In genomic region chr14:65277580-65278270, GRCh38 we compare ENCODE assay signal across 21 cellular contexts.
DNase-seq lines count a peak whose midpoint lies in the region; TF ChIP-seq lines count a peak whose summit lies in the region.
"Had no signal": no experiment of that assay in that cellular context is flagged by ENCODE, and none has a peak within 500 bp of the region (broad histone marks: within the 10 kb centered on the region; RNA-seq: fewer than 3 reads in every experiment).

No MANE protein-coding gene starts in this region.

- intact Hi-C loops in dorsolateral prefrontal cortex (cut with DNase I): loop anchor here (2.0 to 5.0 kb wide), 2 partner anchors 35 to 39 kb away; no protein-coding TSS in a partner anchor
- intact Hi-C loops in cardiac septum (cut with DNase I): no loop called here

- H3K27me3 Mint-ChIP-seq in osteocyte (ENCODE audit: unreplicated experiment): peaks cover 2% of the 10 kb centered on the region
- H3K27me3 Mint-ChIP-seq: activated T-cell treated with anti-CD3 and anti-CD28 coated beads, Interleukin-2, amount 50 U/mL, for 24 hours had no signal

- peak; percentile 82 for DNase-seq in COLO829 (ENCODE audit: low spot score)
- DNase-seq in SK-MEL-5 (ENCODE audit: low read depth, low spot score): peak; percentile 47
- DNase-seq in dorsolateral prefrontal cortex: no peak
- DNase-seq in osteocyte (ENCODE audit: extremely low spot score, unreplicated experiment): no peak
- no peak for DNase-seq in SK-N-DZ (ENCODE audit: low spot score)
- no peak for DNase-seq in cardiac septum (ENCODE audit: low spot score)
- no peak for DNase-seq in T-helper 2 cell
- no peak for DNase-seq in iPS-NIHi11 (ENCODE audit: low spot score)
- DNase-seq: ACHN; activated naive CD4-positive, alpha-beta T cell treated with anti-CD3 and anti-CD28 coated beads, Interleukin-2, amount 10 ng/mL, durations not matched to agents 7 days and 5 days; activated T-cell treated with anti-CD3 and anti-CD28 coated beads, Interleukin-2, amount 50 U/mL, for 24 hours; colonic mucosa; GOT3; natural killer cell; NCI-H1436; NCI-H2171; NCI-H748 treated with DMSO at 0.1 percent for 48 hours; stimulated activated CD4-positive, alpha-beta T cell treated with anti-CD3 and anti-CD28 coated beads, Interleukin-4, amount 100 ng/mL, for 4 hours had no signal

- TF ChIP-seq CTCF in dorsolateral prefrontal cortex (IDR thresholded peaks at IDR 0.05 in 54 of 56, conservative IDR thresholded peaks at IDR 0.05 in 2 of 56; ENCODE audit: low read depth in 1 of 56, partially characterized antibody in 56 of 56) (peak in 1 of 56 donors; percentile 8), osteocyte (IDR thresholded peaks at IDR 0.05) (no peak)

- peak overlapping the region; percentile 84 for H3K27ac Mint-ChIP-seq in osteocyte (ENCODE audit: unreplicated experiment)
- H3K27ac Mint-ChIP-seq: activated naive CD4-positive, alpha-beta T cell treated with anti-CD3 and anti-CD28 coated beads, Interleukin-2, amount 10 ng/mL, durations not matched to agents 7 days and 5 days; activated T-cell treated with anti-CD3 and anti-CD28 coated beads, Interleukin-2, amount 50 U/mL, for 24 hours; natural killer cell; progenitor cell of endocrine pancreas had no signal

- H3K4me3 Mint-ChIP-seq in osteocyte (ENCODE audit: unreplicated experiment): peak overlapping the region; percentile 26
- H3K4me3 Mint-ChIP-seq: activated naive CD4-positive, alpha-beta T cell treated with anti-CD3 and anti-CD28 coated beads, Interleukin-2, amount 10 ng/mL, durations not matched to agents 7 days and 5 days; activated T-cell treated with anti-CD3 and anti-CD28 coated beads, Interleukin-2, amount 50 U/mL, for 24 hours; natural killer cell had no signal

- no peak overlapping the region for H3K4me3 ChIP-seq in dorsolateral prefrontal cortex
- H3K4me3 ChIP-seq: colonic mucosa, smooth muscle cell, vagina had no signal

- H3K27me3 ChIP-seq in dorsolateral prefrontal cortex: no peaks in the 10 kb centered on the region
- H3K27me3 ChIP-seq: colonic mucosa, vagina had no signal

- no peaks in the 10 kb centered on the region for H3K36me3 Mint-ChIP-seq in osteocyte (ENCODE audit: unreplicated experiment)
- H3K36me3 Mint-ChIP-seq: natural killer cell had no signal

- in situ Hi-C loops in SK-MEL-5 (cut with HindIII; ENCODE audit: low pct_unique_long_range_greater_than_20kb, low sequenced_read_pairs): no loop called here

- peaks cover 36% of the 10 kb centered on the region for H3K4me1 Mint-ChIP-seq in osteocyte (ENCODE audit: unreplicated experiment)

- H3K27ac ChIP-seq in dorsolateral prefrontal cortex: peak overlapping the region; percentile 69 to 100 (median 96)
- H3K27ac ChIP-seq: colonic mucosa, vagina had no signal

- no peaks in the 10 kb centered on the region for H3K9me3 Mint-ChIP-seq in osteocyte (ENCODE audit: unreplicated experiment)
- H3K9me3 Mint-ChIP-seq: activated naive CD4-positive, alpha-beta T cell treated with anti-CD3 and anti-CD28 coated beads, Interleukin-2, amount 10 ng/mL, durations not matched to agents 7 days and 5 days; activated T-cell treated with anti-CD3 and anti-CD28 coated beads, Interleukin-2, amount 50 U/mL, for 24 hours; natural killer cell had no signal

Comparison
In these comparisons a context has a peak if more than half of its experiments do, and no peak if none do; other contexts are left out.
1. DNase-seq: peak in COLO829 (single experiment) and SK-MEL-5 (single experiment); none in dorsolateral prefrontal cortex (0 of 10), osteocyte (single experiment), SK-N-DZ (single experiment), cardiac septum (single experiment), T-helper 2 cell (0 of 5) and iPS-NIHi11 (single experiment).